2 cellular contexts compared by ENCODE assay signal in the genomic region with DNA sequence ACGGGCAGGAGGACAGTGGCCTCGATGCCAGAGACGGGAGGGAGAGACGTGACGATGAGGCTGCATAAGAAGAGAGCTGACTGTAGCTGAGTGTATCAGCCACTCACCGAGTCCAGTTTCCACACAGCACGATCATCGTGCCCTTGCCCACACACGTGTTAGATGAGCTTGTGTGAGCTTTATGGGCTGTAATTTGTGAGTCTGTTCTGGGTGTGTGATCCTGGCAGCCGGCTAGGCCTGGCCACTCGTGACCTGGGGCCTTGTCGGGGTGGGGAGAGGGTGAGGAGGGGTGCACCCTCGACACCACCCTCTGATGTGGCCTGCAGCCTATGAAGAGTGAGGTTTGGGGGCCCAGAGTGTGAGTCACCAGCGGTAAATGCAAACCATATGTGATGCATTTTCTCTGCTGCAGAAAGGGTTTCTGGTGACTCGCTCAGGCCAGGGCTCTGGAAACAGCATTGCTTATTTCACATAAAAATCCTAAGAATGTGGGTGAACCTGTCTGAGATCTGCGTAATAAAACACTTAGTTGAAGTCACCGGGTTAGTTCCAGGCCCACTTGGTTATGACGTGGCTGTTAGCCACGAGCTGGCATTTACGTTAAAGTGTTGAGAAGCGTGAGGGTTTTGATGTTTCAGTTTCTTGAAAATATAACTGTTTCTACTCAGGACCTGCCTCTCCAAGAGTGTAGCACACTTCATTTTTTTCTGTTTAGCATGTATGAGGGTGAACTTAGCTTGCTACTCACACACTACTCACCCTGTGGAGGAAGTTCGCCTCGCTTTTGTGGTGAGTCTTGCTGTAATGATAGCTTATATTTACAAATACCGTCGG.
A peak's percentile ranks its signal among the peaks of the same experiment; 100 is the strongest.
TF ChIP-seq lines count a peak whose summit lies in the region.

No MANE protein-coding gene starts in this region.

TF ChIP-seq in A549, 52 proteins besides CTCF, POLR2A, EP300 and RAD21 (continued from another document):
- TF ChIP-seq, protein P1, sequence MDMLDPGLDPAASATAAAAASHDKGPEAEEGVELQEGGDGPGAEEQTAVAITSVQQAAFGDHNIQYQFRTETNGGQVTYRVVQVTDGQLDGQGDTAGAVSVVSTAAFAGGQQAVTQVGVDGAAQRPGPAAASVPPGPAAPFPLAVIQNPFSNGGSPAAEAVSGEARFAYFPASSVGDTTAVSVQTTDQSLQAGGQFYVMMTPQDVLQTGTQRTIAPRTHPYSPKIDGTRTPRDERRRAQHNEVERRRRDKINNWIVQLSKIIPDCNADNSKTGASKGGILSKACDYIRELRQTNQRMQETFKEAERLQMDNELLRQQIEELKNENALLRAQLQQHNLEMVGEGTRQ (IDR thresholded peaks at IDR 0.05): no peak
- TF ChIP-seq JUN (IDR thresholded peaks at IDR 0.05) (no peak), RCOR1 (IDR thresholded peaks at IDR 0.05; ENCODE audit: low read depth, low read length) (no peak), FOSL2 (IDR thresholded peaks at IDR 0.05) (no peak), FOSL2 (CRISPR knock-in tag; IDR thresholded peaks at IDR 0.05) (peak; percentile 50), ESRRA (IDR thresholded peaks at IDR 0.05; ENCODE audit: borderline replicate concordance, low read length) (no peak), HDAC2 (IDR thresholded peaks at IDR 0.05) (no peak), RNF2 (IDR thresholded peaks at IDR 0.05; ENCODE audit: borderline replicate concordance, low read depth) (no peak)
- TF ChIP-seq, protein P2, sequence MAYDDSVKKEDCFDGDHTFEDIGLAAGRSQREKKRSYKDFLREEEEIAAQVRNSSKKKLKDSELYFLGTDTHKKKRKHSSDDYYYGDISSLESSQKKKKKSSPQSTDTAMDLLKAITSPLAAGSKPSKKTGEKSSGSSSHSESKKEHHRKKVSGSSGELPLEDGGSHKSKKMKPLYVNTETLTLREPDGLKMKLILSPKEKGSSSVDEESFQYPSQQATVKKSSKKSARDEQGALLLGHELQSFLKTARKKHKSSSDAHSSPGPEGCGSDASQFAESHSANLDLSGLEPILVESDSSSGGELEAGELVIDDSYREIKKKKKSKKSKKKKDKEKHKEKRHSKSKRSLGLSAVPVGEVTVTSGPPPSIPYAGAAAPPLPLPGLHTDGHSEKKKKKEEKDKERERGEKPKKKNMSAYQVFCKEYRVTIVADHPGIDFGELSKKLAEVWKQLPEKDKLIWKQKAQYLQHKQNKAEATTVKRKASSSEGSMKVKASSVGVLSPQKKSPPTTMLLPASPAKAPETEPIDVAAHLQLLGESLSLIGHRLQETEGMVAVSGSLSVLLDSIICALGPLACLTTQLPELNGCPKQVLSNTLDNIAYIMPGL (CRISPR knock-in tag; IDR thresholded peaks at IDR 0.05; ENCODE audit: borderline replicate concordance): no peak
- TF ChIP-seq, protein P3, sequence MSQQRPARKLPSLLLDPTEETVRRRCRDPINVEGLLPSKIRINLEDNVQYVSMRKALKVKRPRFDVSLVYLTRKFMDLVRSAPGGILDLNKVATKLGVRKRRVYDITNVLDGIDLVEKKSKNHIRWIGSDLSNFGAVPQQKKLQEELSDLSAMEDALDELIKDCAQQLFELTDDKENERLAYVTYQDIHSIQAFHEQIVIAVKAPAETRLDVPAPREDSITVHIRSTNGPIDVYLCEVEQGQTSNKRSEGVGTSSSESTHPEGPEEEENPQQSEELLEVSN (IDR thresholded peaks at IDR 0.05; ENCODE audit: borderline replicate concordance, low read depth): 0 out of 2 replicates have a peak, but pooled peaks have one; percentile 17

TF ChIP-seq in IMR-90, 13 proteins besides CTCF, POLR2A, EP300 and RAD21 (continued from another document):
- TF ChIP-seq BHLHE40 (IDR thresholded peaks at IDR 0.05; ENCODE audit: low read depth, low read length) (peak; percentile 86), FOS (IDR thresholded peaks at IDR 0.05; ENCODE audit: low read depth, low read length) (peak; percentile 91), RCOR1 (IDR thresholded peaks at IDR 0.05; ENCODE audit: insufficient replicate concordance, low read length) (peak; percentile 92), MAZ (IDR thresholded peaks at IDR 0.05; ENCODE audit: borderline replicate concordance, low read depth, low read length) (peak; percentile 83), CHD1 (IDR thresholded peaks at IDR 0.05; ENCODE audit: low read depth, low read length) (peak; percentile 74; the same call in 1 of the 2 replicates)
- TF ChIP-seq, protein P1 (IDR thresholded peaks at IDR 0.05; ENCODE audit: low read depth, low read length): peak; percentile 60
- TF ChIP-seq, protein P4, sequence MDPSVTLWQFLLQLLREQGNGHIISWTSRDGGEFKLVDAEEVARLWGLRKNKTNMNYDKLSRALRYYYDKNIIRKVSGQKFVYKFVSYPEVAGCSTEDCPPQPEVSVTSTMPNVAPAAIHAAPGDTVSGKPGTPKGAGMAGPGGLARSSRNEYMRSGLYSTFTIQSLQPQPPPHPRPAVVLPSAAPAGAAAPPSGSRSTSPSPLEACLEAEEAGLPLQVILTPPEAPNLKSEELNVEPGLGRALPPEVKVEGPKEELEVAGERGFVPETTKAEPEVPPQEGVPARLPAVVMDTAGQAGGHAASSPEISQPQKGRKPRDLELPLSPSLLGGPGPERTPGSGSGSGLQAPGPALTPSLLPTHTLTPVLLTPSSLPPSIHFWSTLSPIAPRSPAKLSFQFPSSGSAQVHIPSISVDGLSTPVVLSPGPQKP (IDR thresholded peaks at IDR 0.05; ENCODE audit: borderline replicate concordance, low read depth, low read length): no peak
